21 cellular contexts compared by ENCODE assay signal in genomic region chr2:135182190-135182589, GRCh38.
"Had no signal": no experiment of that assay in that cellular context is flagged by ENCODE, and none has a peak within 500 bp of the region (broad histone marks: within the 10 kb centered on the region; RNA-seq: fewer than 3 reads in every experiment).

No MANE protein-coding gene starts in this region.

- ATAC-seq: gastrocnemius medialis; heart right ventricle; left lobe of liver; stimulated activated naive CD8-positive, alpha-beta T cell treated with anti-CD3 and anti-CD28 coated beads, Interleukin-15, Interleukin-2, amounts not matched to agents 100 U/mL and 50 U/mL, for 24 hours; T-cell; upper lobe of right lung had no signal

- DNase-seq: activated CD4-positive, alpha-beta T cell treated with anti-CD3 and anti-CD28 coated beads, Interleukin-2, amount 50 U/mL, for 48 hours; activated effector memory CD4-positive, alpha-beta T cell treated with anti-CD3 and anti-CD28 coated beads, Interleukin-2, amount 50 U/mL, for 16 hours; activated naive CD8-positive, alpha-beta T cell treated with anti-CD3 and anti-CD28 coated beads for 36 hours; activated T-cell treated with anti-CD3 and anti-CD28 coated beads, Interleukin-2, amount 50 U/mL, for 1 hour; amygdala; brain microvascular endothelial cell; erythroblast; gastrocnemius medialis; heart right ventricle; naive B cell; small intestine; stimulated activated naive CD8-positive, alpha-beta T cell treated with anti-CD3 and anti-CD28 coated beads, Interleukin-15, Interleukin-2, amounts not matched to agents 100 U/mL and 50 U/mL, for 24 hours; T-cell; T-helper 9 cell; upper lobe of right lung had no signal

- H3K4me1 Mint-ChIP-seq: activated naive CD8-positive, alpha-beta T cell treated with anti-CD3 and anti-CD28 coated beads for 36 hours; naive B cell; T-cell had no signal

- H3K27ac ChIP-seq: brain microvascular endothelial cell, gastrocnemius medialis, heart right ventricle, right atrium auricular region, SK-N-MC, thoracic aorta, upper lobe of right lung had no signal

- H3K4me1 ChIP-seq: gastrocnemius medialis, right atrium auricular region, upper lobe of right lung had no signal

- H3K4me3 Mint-ChIP-seq: activated naive CD8-positive, alpha-beta T cell treated with anti-CD3 and anti-CD28 coated beads for 36 hours; dendritic cell treated with granulocyte-macrophage colony-stimulating factor and Interleukin-4, amounts not matched to agents 40 ng/mL and 50 ng/mL, for 4 days; T-cell had no signal

- H3K27me3 ChIP-seq: brain microvascular endothelial cell, gastrocnemius medialis, heart right ventricle, right atrium auricular region, upper lobe of right lung had no signal

- H3K9me3 ChIP-seq: gastrocnemius medialis, thoracic aorta, upper lobe of right lung had no signal

- H3K27me3 Mint-ChIP-seq: activated naive CD8-positive, alpha-beta T cell treated with anti-CD3 and anti-CD28 coated beads for 36 hours; dendritic cell treated with granulocyte-macrophage colony-stimulating factor and Interleukin-4, amounts not matched to agents 40 ng/mL and 50 ng/mL, for 4 days; naive B cell; T-cell had no signal

- H3K27ac Mint-ChIP-seq: activated naive CD8-positive, alpha-beta T cell treated with anti-CD3 and anti-CD28 coated beads for 36 hours; dendritic cell treated with granulocyte-macrophage colony-stimulating factor and Interleukin-4, amounts not matched to agents 40 ng/mL and 50 ng/mL, for 4 days; T-cell had no signal

- H3K4me3 ChIP-seq: gastrocnemius medialis, heart right ventricle, right atrium auricular region, SK-N-MC, thoracic aorta, upper lobe of right lung had no signal

- FAIRE-seq: keratinocyte, small intestine had no signal

- H3K36me3 ChIP-seq: brain microvascular endothelial cell, right atrium auricular region, upper lobe of right lung had no signal
